ENCODE assay signal across 19 cellular contexts in genomic region chr9:86460211-86461002, GRCh38.
"Had no signal": no experiment of that assay in that cellular context is flagged by ENCODE, and none has a peak within 500 bp of the region (broad histone marks: within the 10 kb centered on the region; RNA-seq: fewer than 3 reads in every experiment).

No MANE protein-coding gene starts in this region.

- H3K9me3 Mint-ChIP-seq: activated naive CD8-positive, alpha-beta T cell treated with anti-CD3 and anti-CD28 coated beads, Interleukin-2, amount 50 U/mL, for 24 hours; endodermal cell; memory B cell; natural killer cell treated with Interleukin-12 subunit alpha and Interleukin-12 subunit beta and Interleukin-15 and Interleukin-18, amount 100 ng/mL, for 72 hours; T-helper 1 cell treated with Interleukin-12 subunit alpha and Interleukin-12 subunit beta and Interleukin-4 antibody, amounts not matched to agents 30 μg/mL and 1 μg/mL, for 36 hours; WTC11 had no signal

- H3K9me3 ChIP-seq: heart left ventricle, psoas muscle, upper lobe of left lung had no signal

- DNase-seq: activated CD4-positive, alpha-beta T cell treated with anti-CD3 and anti-CD28 coated beads for 48 hours; activated CD8-positive, alpha-beta memory T cell treated with anti-CD3 and anti-CD28 coated beads for 24 hours; activated naive CD4-positive, alpha-beta T cell treated with Interleukin-2 at 50 U/mL for 16 hours; activated naive CD8-positive, alpha-beta T cell treated with anti-CD3 and anti-CD28 coated beads, Interleukin-2, amount 50 U/mL, for 24 hours; cerebellar nuclear complex; endodermal cell; erythroblast; foreskin melanocyte; heart left ventricle; islet precursor cell; occipital lobe; psoas muscle; stimulated activated CD4-positive, alpha-beta T cell treated with anti-CD3 and anti-CD28 coated beads, Interleukin-12 subunit alpha, Interleukin-12 subunit beta, amount 100 ng/mL, for 4 hours; stimulated activated naive CD4-positive, alpha-beta T cell treated with Interleukin-2 at 50 U/mL for 16 hours; upper lobe of left lung had no signal

- H3K4me3 ChIP-seq: heart left ventricle, psoas muscle, upper lobe of left lung had no signal

- H3K27ac ChIP-seq: heart left ventricle, psoas muscle, upper lobe of left lung had no signal

- H3K4me1 Mint-ChIP-seq: activated naive CD8-positive, alpha-beta T cell treated with anti-CD3 and anti-CD28 coated beads, Interleukin-2, amount 50 U/mL, for 24 hours; memory B cell; WTC11 had no signal

- H3K4me1 ChIP-seq: psoas muscle, upper lobe of left lung had no signal

- H3K27me3 ChIP-seq: heart left ventricle, upper lobe of left lung had no signal

- H3K27me3 Mint-ChIP-seq: activated naive CD8-positive, alpha-beta T cell treated with anti-CD3 and anti-CD28 coated beads, Interleukin-2, amount 50 U/mL, for 24 hours had no signal

- H3K36me3 Mint-ChIP-seq: memory B cell; natural killer cell treated with Interleukin-12 subunit alpha and Interleukin-12 subunit beta and Interleukin-15 and Interleukin-18, amount 100 ng/mL, for 72 hours; WTC11 had no signal

- H3K36me3 ChIP-seq: heart left ventricle, upper lobe of left lung had no signal

- H3K27ac Mint-ChIP-seq: activated naive CD8-positive, alpha-beta T cell treated with anti-CD3 and anti-CD28 coated beads, Interleukin-2, amount 50 U/mL, for 24 hours; endodermal cell; memory B cell; natural killer cell treated with Interleukin-12 subunit alpha and Interleukin-12 subunit beta and Interleukin-15 and Interleukin-18, amount 100 ng/mL, for 72 hours; T-helper 1 cell treated with Interleukin-12 subunit alpha and Interleukin-12 subunit beta and Interleukin-4 antibody, amounts not matched to agents 30 μg/mL and 1 μg/mL, for 36 hours; WTC11 had no signal

- H3K4me3 Mint-ChIP-seq: activated naive CD8-positive, alpha-beta T cell treated with anti-CD3 and anti-CD28 coated beads, Interleukin-2, amount 50 U/mL, for 24 hours; endodermal cell; memory B cell; natural killer cell treated with Interleukin-12 subunit alpha and Interleukin-12 subunit beta and Interleukin-15 and Interleukin-18, amount 100 ng/mL, for 72 hours; T-helper 1 cell treated with Interleukin-12 subunit alpha and Interleukin-12 subunit beta and Interleukin-4 antibody, amounts not matched to agents 30 μg/mL and 1 μg/mL, for 36 hours; WTC11 had no signal
